23 cellular contexts compared by ENCODE assay signal in the genomic region with DNA sequence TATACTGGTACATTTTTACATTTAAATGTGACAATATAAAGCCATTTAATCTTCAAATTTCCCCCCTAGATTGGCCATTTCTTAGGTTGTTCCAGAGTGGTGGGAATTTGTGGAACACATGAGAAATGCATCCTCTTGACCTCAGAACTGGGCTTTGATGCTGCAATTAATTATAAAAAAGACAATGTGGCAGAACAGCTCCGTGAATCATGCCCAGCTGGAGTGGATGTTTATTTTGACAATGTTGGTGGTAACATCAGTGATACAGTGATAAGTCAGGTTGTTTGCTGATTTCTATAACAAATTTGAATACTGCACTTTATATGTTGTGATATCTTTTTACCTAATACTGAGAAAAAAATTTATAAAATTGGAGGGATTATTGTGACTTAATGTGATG. TPM values are rescaled to one million over a fixed set of nuclear protein-coding genes. Genes with fewer than 3 reads are reported as not detected.
DNase-seq lines count a peak whose midpoint lies in the region; ATAC-seq and TF ChIP-seq lines count a peak whose summit lies in the region.
"Had no signal": no experiment of that assay in that cellular context is flagged by ENCODE, and none has a peak within 500 bp of the region (broad histone marks: within the 10 kb centered on the region; RNA-seq: fewer than 3 reads in every experiment).

No MANE protein-coding gene starts in this region.

- H3K9ac ChIP-seq in fibroblast of lung (ENCODE audit: insufficient read depth, low read length): no peak overlapping the region
- H3K9ac ChIP-seq: KMS-11 had no signal

- no peak for ATAC-seq in effector memory CD8-positive, alpha-beta T cell (replicated peaks)
- ATAC-seq: HepG2, SK-N-SH treated with all-trans-retinoic acid at 6 μM for 48 hours had no signal

- no peaks in the 10 kb centered on the region for H3K9me3 ChIP-seq in fibroblast of lung (ENCODE audit: control insufficient read depth, insufficient read depth, low read depth, low read length)

- H3K9me3 Mint-ChIP-seq in effector memory CD8-positive, alpha-beta T cell: no peaks in the 10 kb centered on the region
- H3K9me3 Mint-ChIP-seq: CD4-positive, CD25-positive, alpha-beta regulatory T cell had no signal

- peak; percentile 17 for DNase-seq in NCI-H748 (lab: John Stamatoyannopoulos, UW; ENCODE audit: unreplicated experiment)
- no peak for DNase-seq in NCI-H748 treated with DMSO at 0.1 percent for 48 hours (lab: John Stamatoyannopoulos, UW)
- peak; percentile 79 for DNase-seq in M059J (ENCODE audit: low read depth)
- DNase-seq in fibroblast of lung (ENCODE audit: low read depth in 2 of 2): peak; percentile 33 to 44
- no peak for DNase-seq in GM19238 (ENCODE audit: insufficient read length, low spot score)
- no peak for DNase-seq in effector memory CD8-positive, alpha-beta T cell
- DNase-seq in effector CD4-positive, alpha-beta T cell: no peak
- DNase-seq in activated CD4-positive, alpha-beta T cell treated with anti-CD3 and anti-CD28 coated beads for 4 hours: no peak
- DNase-seq: CD4-positive, CD25-positive, alpha-beta regulatory T cell; COR-L47; DMS 273 treated with DMSO at 0.1 percent for 48 hours; DND-41; MM.1S; NCI-H1092 treated with DMSO at 0.1 percent for 48 hours; NCI-H2081; NCI-H2171 treated with DMSO at 0.1 percent for 48 hours; NCI-H446 treated with DMSO at 0.1 percent for 48 hours; NCI-H774; Right ventricle myocardium superior had no signal

- H3K27me3 ChIP-seq in fibroblast of lung (ENCODE audit: control insufficient read depth, insufficient read depth, low read length): no peaks in the 10 kb centered on the region

- H3K79me2 ChIP-seq in fibroblast of lung (ENCODE audit: control insufficient read depth, insufficient read depth, low read length): no peaks in the 10 kb centered on the region

- H3K4me1 ChIP-seq in fibroblast of lung (ENCODE audit: control insufficient read depth, extremely low read depth, insufficient read depth, low read length): no peaks in the 10 kb centered on the region

- no peaks in the 10 kb centered on the region for H3K4me1 Mint-ChIP-seq in effector memory CD8-positive, alpha-beta T cell (ENCODE audit: low read depth in 2 of 2)
- H3K4me1 Mint-ChIP-seq: CD4-positive, CD25-positive, alpha-beta regulatory T cell had no signal

- H3K27ac ChIP-seq in fibroblast of lung (ENCODE audit: insufficient read depth, low read length): no peak overlapping the region
- H3K27ac ChIP-seq: 22Rv1, KMS-11 had no signal

- no peak overlapping the region for H3K4me3 Mint-ChIP-seq in effector memory CD8-positive, alpha-beta T cell
- H3K4me3 Mint-ChIP-seq: CD4-positive, CD25-positive, alpha-beta regulatory T cell had no signal

- H2AFZ ChIP-seq in fibroblast of lung (ENCODE audit: low read length): no peak overlapping the region

- no peak overlapping the region for H3K4me2 ChIP-seq in fibroblast of lung (ENCODE audit: extremely low read depth, insufficient read depth, low read length)
- H3K4me2 ChIP-seq: KMS-11 had no signal

- no peak overlapping the region for H3K4me3 ChIP-seq in fibroblast of lung (replicated peaks in 1 of 4; ENCODE audit: control extremely low read depth in 1 of 4, insufficient read depth in 1 of 4, low read depth in 3 of 4, low read length in 4 of 4)

- no peaks in the 10 kb centered on the region for H3K36me3 ChIP-seq in fibroblast of lung (ENCODE audit: control insufficient read depth, insufficient read depth, low read length)

- peaks cover 3% of the 10 kb centered on the region for H3K36me3 Mint-ChIP-seq in effector memory CD8-positive, alpha-beta T cell (ENCODE audit: insufficient read depth)

- no peak for TF ChIP-seq CTCF in fibroblast of lung (conservative IDR thresholded peaks at IDR 0.05 in 1 of 2, IDR thresholded peaks at IDR 0.05 in 1 of 2; ENCODE audit: low read depth in 1 of 2, low read length in 2 of 2)

- H4K20me1 ChIP-seq in fibroblast of lung (ENCODE audit: control insufficient read depth, extremely low read depth, insufficient read depth, low read length): no peaks in the 10 kb centered on the region

- H3K27ac Mint-ChIP-seq in effector memory CD8-positive, alpha-beta T cell: no peak overlapping the region
- H3K27ac Mint-ChIP-seq: CD4-positive, CD25-positive, alpha-beta regulatory T cell had no signal

- H3K27me3 Mint-ChIP-seq in effector memory CD8-positive, alpha-beta T cell: no peaks in the 10 kb centered on the region

RNA-seq across cellular contexts. Expression of gene ZNF410, which starts 7.6 kb away (rescaled TPM):
- total RNA-seq in M059J (2014; rRNA removed; shearing (Covaris generic)): 85.0 and 110 TPM in 2 replicates
- 71.4 and 80.4 TPM in 2 replicates for total RNA-seq in fibroblast of lung
- polyA plus RNA-seq in fibroblast of lung: 45.7 and 46.5 TPM in 2 replicates
- 28.2 and 30.2 TPM in 2 replicates for polyA plus RNA-seq in fibroblast of lung (2012)
- 36.3 and 53.6 TPM in 2 replicates for polyA minus RNA-seq in fibroblast of lung (ENCODE audit: low replicate concordance)

RNA-seq across cellular contexts. Expression of gene PTGR2, which starts 27.4 kb away (rescaled TPM):
- 3.8 and 5.0 TPM in 2 replicates for total RNA-seq in M059J (2014; rRNA removed; shearing (Covaris generic))
- 7.2 and 7.9 TPM in 2 replicates for total RNA-seq in fibroblast of lung
- polyA plus RNA-seq in fibroblast of lung: 5.6 and 5.7 TPM in 2 replicates
- 3.3 and 5.2 TPM in 2 replicates for polyA plus RNA-seq in fibroblast of lung (2012)
- polyA minus RNA-seq in fibroblast of lung (ENCODE audit: low replicate concordance): 0.07 and 0.27 TPM in 2 replicates

Comparison
In these comparisons a context has a peak if more than half of its experiments do, and no peak if none do; other contexts are left out.
1. DNase-seq: peak in NCI-H748 (single experiment), M059J (single experiment) and fibroblast of lung (2 of 2); none in NCI-H748 treated with DMSO at 0.1 percent for 48 hours (single experiment), GM19238 (single experiment), effector memory CD8-positive, alpha-beta T cell (0 of 3), effector CD4-positive, alpha-beta T cell (single experiment) and activated CD4-positive, alpha-beta T cell treated with anti-CD3 and anti-CD28 coated beads for 4 hours (0 of 2).